Comparison of ENCODE assay signal across 8 cellular contexts in genomic region chr13:102846261-102847015, GRCh38. TPM values are rescaled to one million over a fixed set of nuclear protein-coding genes. Genes with fewer than 3 reads are reported as not detected.
DNase-seq lines count a peak whose midpoint lies in the region; ATAC-seq and TF ChIP-seq lines count a peak whose summit lies in the region.

No MANE protein-coding gene starts in this region.

- H3K36me3 ChIP-seq in esophagus (ENCODE audit: control insufficient read depth in 2 of 2, insufficient read depth in 2 of 2, low read length in 1 of 2) = no peaks in the 10 kb centered on the region
- no peaks in the 10 kb centered on the region for H3K36me3 ChIP-seq in testis (ENCODE audit: low read depth, missing control alignments)

- intact Hi-C loops in testis (cut with DNase I; ENCODE audit: low total_unique reads) = loop anchor here (2.0 kb wide), 1 partner anchor 250 kb away; the partner anchor contains the start of gene TPP2

- no peak for TF ChIP-seq CTCF in testis (IDR thresholded peaks at IDR 0.05)

- ATAC-seq in GM18873 (IDR thresholded peaks at IDR 0.05; ENCODE audit: low FRiP score, unreplicated experiment) (peak; percentile 31), HG03103 (IDR thresholded peaks at IDR 0.05; ENCODE audit: low read depth, unreplicated experiment) (peak; percentile 34)

- H3K27me3 ChIP-seq in esophagus (ENCODE audit: control insufficient read depth in 1 of 2, insufficient read depth in 2 of 2, low read length in 2 of 2) (no peaks in the 10 kb centered on the region), testis (no peaks in the 10 kb centered on the region)

- peak; percentile 43 for DNase-seq in AG20443 (ENCODE audit: low spot score)
- DNase-seq in NCI-H748 treated with DMSO at 0.1 percent for 48 hours (lab: John Stamatoyannopoulos, UW) = peak; percentile 36
- peak; percentile 15 for DNase-seq in activated T-cell treated with anti-CD3 and anti-CD28 coated beads for 1 hour (ENCODE audit: low read depth)
- peak; percentile 34 for DNase-seq in myocyte (ENCODE audit: low read depth)
- peak; percentile 40 for DNase-seq in testis

- WGBS in esophagus, 2 donors = 0% methylated on average over 31 of the region's 31 CpGs
- WGBS in testis, 2 donors = 0 to 1% methylated on average over 24 to 31 of the region's 31 CpGs

- peak overlapping the region; percentile 91 to 93 for H3K4me3 ChIP-seq in esophagus (ENCODE audit: low read depth in 1 of 2, low read length in 2 of 2)
- peak overlapping the region; percentile 80 to 92 for H3K4me3 ChIP-seq in testis

- TF ChIP-seq POLR2A in testis (IDR thresholded peaks at IDR 0.05) = no peak

- peak overlapping the region; percentile 99 for H3K27ac ChIP-seq in esophagus (ENCODE audit: low read depth in 2 of 2, low read length in 1 of 2)
- H3K27ac ChIP-seq in testis = peak overlapping the region; percentile 80 to 97

- no peaks in the 10 kb centered on the region for H3K9me3 ChIP-seq in esophagus (ENCODE audit: control insufficient read depth in 2 of 2, insufficient read depth in 1 of 2, low read depth in 1 of 2, low read length in 1 of 2)
- H3K9me3 ChIP-seq in testis = no peaks in the 10 kb centered on the region

- H3K4me1 ChIP-seq in esophagus (ENCODE audit: control insufficient read depth in 2 of 2, insufficient read depth in 2 of 2, low read length in 1 of 2) (no peaks in the 10 kb centered on the region), testis (peaks cover 3% of the 10 kb centered on the region)

RNA-seq across cellular contexts. Expression of gene ERCC5, which starts 0.6 kb away (rescaled TPM):
- 10 to 100 TPM; 29.7 to 61.4 TPM for polyA plus RNA-seq in esophagus
- 63.0 and 64.9 TPM in 2 replicates for total RNA-seq in myocyte
- polyA plus RNA-seq in myocyte (2012) = 28.2 TPM
- 10 to 100 TPM; 49.9 to 54.9 TPM for total RNA-seq in testis
- polyA plus RNA-seq in testis (ENCODE audit: insufficient read depth, low read depth, low replicate concordance) = 43.9 TPM

RNA-seq across cellular contexts. Expression of gene BIVM, which starts 47.5 kb away (rescaled TPM):
- polyA plus RNA-seq in esophagus (1 to 10 TPM; 4.4 to 8.3 TPM), testis (ENCODE audit: insufficient read depth, low read depth, low replicate concordance) (4.7 TPM)
- total RNA-seq in myocyte (50.8 and 56.3 TPM in 2 replicates), testis (1 to 10 TPM; 8.4 to 9.1 TPM)
- 14.4 TPM for polyA plus RNA-seq in myocyte (2012)

RNA-seq across cellular contexts. Expression of gene POGLUT2, which starts 47.7 kb away (rescaled TPM):
- polyA plus RNA-seq in esophagus = 1 to 10 TPM in 1 of 2 donors, under 1 TPM in 1; 0.61 to 1.5 TPM
- 9.3 and 9.7 TPM in 2 replicates for total RNA-seq in myocyte
- polyA plus RNA-seq in myocyte (2012) = 10.0 TPM
- 1 to 10 TPM; 2.5 to 4.1 TPM for total RNA-seq in testis
- 3.9 TPM for polyA plus RNA-seq in testis (ENCODE audit: insufficient read depth, low read depth, low replicate concordance)

Comparison
In these comparisons a context has a peak if more than half of its experiments do, and no peak if none do; other contexts are left out.
1. Peak in every context shown above with its lines: DNase-seq, ATAC-seq, H3K4me3 ChIP-seq and H3K27ac ChIP-seq.